In the genomic region with DNA sequence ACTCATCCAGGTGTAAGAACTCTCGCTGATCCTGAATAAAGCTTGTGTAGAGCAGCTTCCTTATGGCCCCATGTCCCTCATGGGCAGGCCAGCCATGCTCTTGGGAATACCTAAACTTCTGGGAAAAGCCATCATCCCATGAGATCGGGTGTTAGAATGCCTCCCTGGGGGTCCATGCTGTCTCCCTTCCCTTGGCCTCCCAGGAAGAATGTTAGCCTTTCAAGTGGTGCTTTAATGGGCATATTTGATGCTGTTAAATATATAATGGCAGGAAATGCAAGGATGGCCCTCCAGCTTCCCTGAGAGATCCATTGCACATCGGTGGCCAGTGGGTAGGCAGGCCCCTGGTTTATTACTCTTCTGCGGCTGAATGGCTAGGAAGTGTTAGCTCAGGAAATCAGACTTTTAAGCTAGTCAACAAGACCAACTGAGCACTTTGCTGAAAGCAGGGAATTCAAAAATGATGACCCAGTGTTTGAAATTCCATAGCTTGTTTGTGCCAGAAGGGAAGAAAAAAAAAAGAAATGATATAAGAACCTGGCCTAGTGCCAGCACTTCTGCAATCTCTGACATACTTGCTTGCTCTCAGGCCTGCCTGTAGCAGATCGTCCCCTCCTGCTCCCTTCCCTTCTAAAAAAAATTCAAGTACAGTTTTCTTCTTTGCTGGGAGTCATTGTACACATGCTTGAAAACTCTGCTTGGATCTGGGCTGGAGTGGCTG, we compare ENCODE assay signal across 9 cellular contexts.
DNase-seq lines count a peak whose midpoint lies in the region; ATAC-seq and TF ChIP-seq lines count a peak whose summit lies in the region.
"Had no signal": no experiment of that assay in that cellular context is flagged by ENCODE, and none has a peak within 500 bp of the region (broad histone marks: within the 10 kb centered on the region; RNA-seq: fewer than 3 reads in every experiment).

No MANE protein-coding gene starts in this region.

- H3K36me3 ChIP-seq in testis (ENCODE audit: low read depth, missing control alignments), result no peaks in the 10 kb centered on the region

- no peak for TF ChIP-seq POLR2A in testis (IDR thresholded peaks at IDR 0.05)

- H3K4me3 ChIP-seq in testis, result no peak overlapping the region

- no peak for TF ChIP-seq CTCF in testis (IDR thresholded peaks at IDR 0.05)

- H3K27me3 ChIP-seq in testis, result no peaks in the 10 kb centered on the region

- no peak for ATAC-seq in esophagus mucosa
- ATAC-seq: activated T-cell treated with anti-CD3 and anti-CD28 coated beads, Interleukin-2, amount 50 U/mL, for 72 hours had no signal

- H3K4me1 ChIP-seq in testis, result peaks cover 10% of the 10 kb centered on the region

- intact Hi-C loops in testis (cut with DNase I; ENCODE audit: low total_unique reads), result no loop called here

- peak; percentile 33 for DNase-seq in HS-5 (ENCODE audit: low read depth)
- DNase-seq in astrocyte of the hippocampus (ENCODE audit: low read depth, low spot score), result peak; percentile 60
- DNase-seq in islet precursor cell, result peak; percentile 41
- DNase-seq in testis, result peak; percentile 69
- DNase-seq in activated CD4-positive, alpha-beta T cell treated with anti-CD3 and anti-CD28 coated beads for 1 hour, result no peak
- no peak for DNase-seq in stimulated activated naive CD4-positive, alpha-beta T cell (lab: John Stamatoyannopoulos, UW)
- DNase-seq in NCI-H2081 (lab: John Stamatoyannopoulos, UW), result no peak
- DNase-seq: activated T-cell treated with anti-CD3 and anti-CD28 coated beads, Interleukin-2, amount 50 U/mL, for 72 hours had no signal

- no peaks in the 10 kb centered on the region for H3K9me3 ChIP-seq in testis

- H3K27ac ChIP-seq in testis, result no peak overlapping the region

- 61 to 71% methylated on average over 5 of the region's 5 CpGs for WGBS in testis, 2 donors

Comparison
In these comparisons a context has a peak if more than half of its experiments do, and no peak if none do; other contexts are left out.
1. DNase-seq: peak in HS-5 (single experiment), astrocyte of the hippocampus (single experiment), islet precursor cell (single experiment) and testis (single experiment); none in activated CD4-positive, alpha-beta T cell treated with anti-CD3 and anti-CD28 coated beads for 1 hour (single experiment), stimulated activated naive CD4-positive, alpha-beta T cell (0 of 6) and NCI-H2081 (0 of 2).